Comparison of ENCODE assay signal across 2 cellular contexts in the genomic region with DNA sequence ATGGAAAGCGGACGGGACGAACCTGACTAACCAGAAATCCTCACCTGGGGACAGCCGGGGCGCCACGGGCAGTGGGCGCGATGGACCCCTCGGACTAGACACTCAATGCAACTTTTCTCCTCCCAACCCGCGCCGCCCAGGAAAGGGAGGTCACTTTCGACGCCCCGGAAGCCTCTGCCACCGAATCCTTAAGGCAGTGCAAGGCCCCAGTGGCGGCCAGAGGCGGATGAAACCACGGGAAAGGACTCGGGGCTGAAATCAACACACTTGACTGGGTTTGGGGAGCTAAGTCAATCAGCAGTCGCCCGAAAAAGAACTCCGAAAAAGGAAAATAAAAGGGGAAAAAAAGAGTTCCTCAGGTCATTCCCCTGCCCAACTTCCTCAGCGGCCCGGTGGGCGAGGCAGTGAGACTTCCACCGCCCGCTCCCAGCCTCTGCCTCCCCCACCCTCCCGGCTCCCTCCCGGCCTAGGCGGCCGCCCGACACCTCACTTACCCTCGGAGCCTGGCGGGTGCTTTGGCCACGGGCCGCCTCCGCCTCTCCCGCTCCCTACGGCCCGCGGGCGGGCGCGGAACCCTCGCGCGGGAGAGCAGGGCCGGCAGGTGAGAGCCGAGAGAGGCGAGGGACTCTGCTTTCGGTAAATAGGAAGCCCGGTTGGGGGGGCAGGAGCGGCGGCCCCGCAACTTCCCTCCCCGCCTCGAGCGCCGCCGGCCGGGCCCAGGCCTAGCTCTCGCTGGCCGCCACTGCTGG.
TF ChIP-seq lines count a peak whose summit lies in the region.

No MANE protein-coding gene starts in this region.

TF ChIP-seq in WTC11, 78 proteins besides CTCF, POLR2A, EP300 and RAD21 (continued from another document and continues in another):
- TF ChIP-seq PRDM15 (CRISPR knock-in tag; IDR thresholded peaks at IDR 0.05) (no peak), ELF4 (CRISPR knock-in tag; IDR thresholded peaks at IDR 0.05; ENCODE audit: low read depth) (0 out of 2 replicates have a peak, but pooled peaks have one; percentile 53), E2F4 (CRISPR knock-in tag; IDR thresholded peaks at IDR 0.05; ENCODE audit: borderline replicate concordance, low read depth) (0 out of 2 replicates have a peak, but pooled peaks have one; percentile 9), IRF2 (CRISPR knock-in tag; IDR thresholded peaks at IDR 0.05; ENCODE audit: borderline replicate concordance, low read depth) (no peak), OVOL2 (CRISPR knock-in tag; IDR thresholded peaks at IDR 0.05; ENCODE audit: borderline replicate concordance) (no peak), ZNF232 (CRISPR knock-in tag; IDR thresholded peaks at IDR 0.05) (no peak), PRRX2 (CRISPR knock-in tag; IDR thresholded peaks at IDR 0.05) (no peak)
- TF ChIP-seq, protein P1, sequence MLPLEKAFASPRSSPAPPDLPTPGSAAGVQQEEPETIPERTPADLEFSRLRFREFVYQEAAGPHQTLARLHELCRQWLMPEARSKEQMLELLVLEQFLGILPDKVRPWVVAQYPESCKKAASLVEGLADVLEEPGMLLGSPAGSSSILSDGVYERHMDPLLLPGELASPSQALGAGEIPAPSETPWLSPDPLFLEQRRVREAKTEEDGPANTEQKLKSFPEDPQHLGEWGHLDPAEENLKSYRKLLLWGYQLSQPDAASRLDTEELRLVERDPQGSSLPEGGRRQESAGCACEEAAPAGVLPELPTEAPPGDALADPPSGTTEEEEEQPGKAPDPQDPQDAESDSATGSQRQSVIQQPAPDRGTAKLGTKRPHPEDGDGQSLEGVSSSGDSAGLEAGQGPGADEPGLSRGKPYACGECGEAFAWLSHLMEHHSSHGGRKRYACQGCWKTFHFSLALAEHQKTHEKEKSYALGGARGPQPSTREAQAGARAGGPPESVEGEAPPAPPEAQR (CRISPR knock-in tag; IDR thresholded peaks at IDR 0.05), result no peak
- TF ChIP-seq, protein P2, sequence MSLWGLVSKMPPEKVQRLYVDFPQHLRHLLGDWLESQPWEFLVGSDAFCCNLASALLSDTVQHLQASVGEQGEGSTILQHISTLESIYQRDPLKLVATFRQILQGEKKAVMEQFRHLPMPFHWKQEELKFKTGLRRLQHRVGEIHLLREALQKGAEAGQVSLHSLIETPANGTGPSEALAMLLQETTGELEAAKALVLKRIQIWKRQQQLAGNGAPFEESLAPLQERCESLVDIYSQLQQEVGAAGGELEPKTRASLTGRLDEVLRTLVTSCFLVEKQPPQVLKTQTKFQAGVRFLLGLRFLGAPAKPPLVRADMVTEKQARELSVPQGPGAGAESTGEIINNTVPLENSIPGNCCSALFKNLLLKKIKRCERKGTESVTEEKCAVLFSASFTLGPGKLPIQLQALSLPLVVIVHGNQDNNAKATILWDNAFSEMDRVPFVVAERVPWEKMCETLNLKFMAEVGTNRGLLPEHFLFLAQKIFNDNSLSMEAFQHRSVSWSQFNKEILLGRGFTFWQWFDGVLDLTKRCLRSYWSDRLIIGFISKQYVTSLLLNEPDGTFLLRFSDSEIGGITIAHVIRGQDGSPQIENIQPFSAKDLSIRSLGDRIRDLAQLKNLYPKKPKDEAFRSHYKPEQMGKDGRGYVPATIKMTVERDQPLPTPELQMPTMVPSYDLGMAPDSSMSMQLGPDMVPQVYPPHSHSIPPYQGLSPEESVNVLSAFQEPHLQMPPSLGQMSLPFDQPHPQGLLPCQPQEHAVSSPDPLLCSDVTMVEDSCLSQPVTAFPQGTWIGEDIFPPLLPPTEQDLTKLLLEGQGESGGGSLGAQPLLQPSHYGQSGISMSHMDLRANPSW (CRISPR knock-in tag; conservative IDR thresholded peaks at IDR 0.05; ENCODE audit: low read depth), result no peak
- TF ChIP-seq, protein P3, sequence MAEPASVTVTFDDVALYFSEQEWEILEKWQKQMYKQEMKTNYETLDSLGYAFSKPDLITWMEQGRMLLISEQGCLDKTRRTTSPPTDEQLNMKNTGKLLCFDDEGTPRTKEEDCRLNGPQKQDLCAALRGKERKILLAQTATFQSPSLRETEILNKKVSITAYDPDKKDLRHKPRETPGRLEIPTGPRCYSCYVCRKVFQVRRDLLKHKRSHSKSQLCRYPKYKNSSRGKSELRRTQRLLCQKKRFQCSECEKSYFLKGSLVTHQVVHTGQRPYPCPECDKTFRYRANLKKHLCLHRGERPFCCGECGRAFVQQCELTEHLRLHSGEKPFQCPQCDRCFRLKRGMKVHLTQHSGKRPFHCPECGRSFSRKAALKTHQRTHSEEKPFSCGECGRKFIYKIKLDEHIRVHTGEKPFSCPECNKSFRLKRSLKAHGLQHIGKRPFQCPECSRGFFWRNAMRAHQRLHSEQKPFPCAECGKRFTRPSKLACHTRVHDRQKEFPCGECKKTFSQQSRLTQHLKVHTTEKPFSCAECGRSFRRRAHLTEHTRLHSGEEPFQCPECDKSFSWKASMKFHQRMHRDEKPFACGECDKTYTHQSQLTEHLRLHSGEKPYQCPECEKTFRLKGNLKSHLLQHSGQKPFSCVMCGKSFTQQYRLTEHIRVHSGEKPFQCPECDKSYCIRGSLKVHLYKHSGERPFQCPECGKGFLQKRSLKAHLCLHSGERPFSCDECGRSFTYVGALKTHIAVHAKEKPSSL (CRISPR knock-in tag; conservative IDR thresholded peaks at IDR 0.05), result no peak

TF ChIP-seq in HepG2, 621 proteins besides CTCF, POLR2A, EP300 and RAD21 (continued from another document and continues in another):
- TF ChIP-seq, protein P4, sequence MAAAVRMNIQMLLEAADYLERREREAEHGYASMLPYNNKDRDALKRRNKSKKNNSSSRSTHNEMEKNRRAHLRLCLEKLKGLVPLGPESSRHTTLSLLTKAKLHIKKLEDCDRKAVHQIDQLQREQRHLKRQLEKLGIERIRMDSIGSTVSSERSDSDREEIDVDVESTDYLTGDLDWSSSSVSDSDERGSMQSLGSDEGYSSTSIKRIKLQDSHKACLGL (CRISPR knock-in tag; IDR thresholded peaks at IDR 0.05), result 0 out of 2 replicates have a peak, but pooled peaks have one; percentile 26
- no peak for TF ChIP-seq RXRA (CRISPR knock-in tag; IDR thresholded peaks at IDR 0.05)
- TF ChIP-seq ZNF263 (CRISPR knock-in tag; IDR thresholded peaks at IDR 0.05), result no peak
- 0 out of 2 replicates have a peak, but pooled peaks have one; percentile 8 for TF ChIP-seq ZNF3 (CRISPR knock-in tag; IDR thresholded peaks at IDR 0.05)
- TF ChIP-seq ZNF740 (CRISPR knock-in tag; IDR thresholded peaks at IDR 0.05), result peak; percentile 80
- TF ChIP-seq KMT2A (CRISPR knock-in tag; IDR thresholded peaks at IDR 0.05), result peak; percentile 80; the same call in 1 of the 2 replicates
- TF ChIP-seq POLR2G (IDR thresholded peaks at IDR 0.05; ENCODE audit: low read depth, low read length), result peak; percentile 61; the same call in 1 of the 2 replicates
- no peak for TF ChIP-seq NBN (conservative IDR thresholded peaks at IDR 0.05)
- TF ChIP-seq NFYC (CRISPR knock-in tag; IDR thresholded peaks at IDR 0.05), result 0 out of 2 replicates have a peak, but pooled peaks have one; percentile 15
- TF ChIP-seq, protein P5, sequence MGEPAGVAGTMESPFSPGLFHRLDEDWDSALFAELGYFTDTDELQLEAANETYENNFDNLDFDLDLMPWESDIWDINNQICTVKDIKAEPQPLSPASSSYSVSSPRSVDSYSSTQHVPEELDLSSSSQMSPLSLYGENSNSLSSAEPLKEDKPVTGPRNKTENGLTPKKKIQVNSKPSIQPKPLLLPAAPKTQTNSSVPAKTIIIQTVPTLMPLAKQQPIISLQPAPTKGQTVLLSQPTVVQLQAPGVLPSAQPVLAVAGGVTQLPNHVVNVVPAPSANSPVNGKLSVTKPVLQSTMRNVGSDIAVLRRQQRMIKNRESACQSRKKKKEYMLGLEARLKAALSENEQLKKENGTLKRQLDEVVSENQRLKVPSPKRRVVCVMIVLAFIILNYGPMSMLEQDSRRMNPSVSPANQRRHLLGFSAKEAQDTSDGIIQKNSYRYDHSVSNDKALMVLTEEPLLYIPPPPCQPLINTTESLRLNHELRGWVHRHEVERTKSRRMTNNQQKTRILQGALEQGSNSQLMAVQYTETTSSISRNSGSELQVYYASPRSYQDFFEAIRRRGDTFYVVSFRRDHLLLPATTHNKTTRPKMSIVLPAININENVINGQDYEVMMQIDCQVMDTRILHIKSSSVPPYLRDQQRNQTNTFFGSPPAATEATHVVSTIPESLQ (CRISPR knock-in tag; conservative IDR thresholded peaks at IDR 0.05), result no peak
- TF ChIP-seq THRA (CRISPR knock-in tag; IDR thresholded peaks at IDR 0.05; ENCODE audit: borderline replicate concordance), result 0 out of 2 replicates have a peak, but pooled peaks have one; percentile 5
- TF ChIP-seq ZFY (CRISPR knock-in tag; IDR thresholded peaks at IDR 0.05), result no peak
- TF ChIP-seq ELF4 (CRISPR knock-in tag; IDR thresholded peaks at IDR 0.05; ENCODE audit: borderline replicate concordance), result 0 out of 2 replicates have a peak, but pooled peaks have one; percentile 14
- TF ChIP-seq NCOA1 (CRISPR knock-in tag; IDR thresholded peaks at IDR 0.05), result peak; percentile 6; the same call in 1 of the 2 replicates
- TF ChIP-seq, protein P6, sequence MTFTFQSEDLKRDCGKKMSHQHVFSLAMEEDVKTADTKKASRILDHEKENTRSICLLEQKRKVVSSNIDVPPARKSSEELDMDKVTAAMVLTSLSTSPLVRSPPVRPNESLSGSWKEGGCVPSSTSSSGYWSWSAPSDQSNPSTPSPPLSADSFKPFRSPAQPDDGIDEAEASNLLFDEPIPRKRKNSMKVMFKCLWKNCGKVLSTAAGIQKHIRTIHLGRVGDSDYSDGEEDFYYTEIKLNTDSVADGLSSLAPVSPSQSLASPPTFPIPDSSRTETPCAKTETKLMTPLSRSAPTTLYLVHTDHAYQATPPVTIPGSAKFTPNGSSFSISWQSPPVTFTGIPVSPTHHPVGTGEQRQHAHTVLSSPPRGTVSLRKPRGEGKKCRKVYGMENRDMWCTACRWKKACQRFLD (CRISPR knock-in tag; IDR thresholded peaks at IDR 0.05; ENCODE audit: borderline replicate concordance), result 0 out of 2 replicates have a peak, but pooled peaks have one; percentile 16
- TF ChIP-seq ZNF562 (CRISPR knock-in tag; IDR thresholded peaks at IDR 0.05; ENCODE audit: borderline replicate concordance), result no peak
- TF ChIP-seq ZNF598 (CRISPR knock-in tag; IDR thresholded peaks at IDR 0.05; ENCODE audit: borderline replicate concordance), result no peak
- TF ChIP-seq HOXA3 (CRISPR knock-in tag; IDR thresholded peaks at IDR 0.05), result peak; percentile 35; the same call in 1 of the 2 replicates
- TF ChIP-seq CSRNP2 (CRISPR knock-in tag; conservative IDR thresholded peaks at IDR 0.05; ENCODE audit: low read depth), result no peak
- peak; percentile 63 for TF ChIP-seq DRAP1 (CRISPR knock-in tag; IDR thresholded peaks at IDR 0.05)
- no peak for TF ChIP-seq ZNF563 (CRISPR knock-in tag; IDR thresholded peaks at IDR 0.05)
- TF ChIP-seq TAF1 (CRISPR knock-in tag; IDR thresholded peaks at IDR 0.05), result no peak
- TF ChIP-seq MIER3 (CRISPR knock-in tag; IDR thresholded peaks at IDR 0.05; ENCODE audit: borderline replicate concordance), result 0 out of 2 replicates have a peak, but pooled peaks have one; percentile 6
- no peak for TF ChIP-seq ZSCAN31 (CRISPR knock-in tag; IDR thresholded peaks at IDR 0.05; ENCODE audit: low read depth)
- peak; percentile 45; the same call in 1 of the 2 replicates for TF ChIP-seq TFDP1 (CRISPR knock-in tag; IDR thresholded peaks at IDR 0.05; ENCODE audit: borderline replicate concordance)
- TF ChIP-seq ZNF124 (CRISPR knock-in tag; IDR thresholded peaks at IDR 0.05), result peak; percentile 47; the same call in 1 of the 2 replicates
- TF ChIP-seq ETV5 (CRISPR knock-in tag; IDR thresholded peaks at IDR 0.05; ENCODE audit: borderline replicate concordance), result peak; percentile 50; the same call in 1 of the 2 replicates
- peak; percentile 73 for TF ChIP-seq POLR2AphosphoS5 (IDR thresholded peaks at IDR 0.05; ENCODE audit: low read depth, low read length)
- peak; percentile 13; the same call in 1 of the 2 replicates for TF ChIP-seq IKZF5 (CRISPR knock-in tag; IDR thresholded peaks at IDR 0.05)
